In genomic region chr5:82167372-82167771, GRCh38 we compare ENCODE assay signal across 16 cellular contexts.
"Had no signal": no experiment of that assay in that cellular context is flagged by ENCODE, and none has a peak within 500 bp of the region (broad histone marks: within the 10 kb centered on the region; RNA-seq: fewer than 3 reads in every experiment).

No MANE protein-coding gene starts in this region.

- H3K9me3 ChIP-seq: body of pancreas, colonic mucosa, gastroesophageal sphincter, heart right ventricle, neutrophil, thyroid gland had no signal

- H3K36me3 ChIP-seq: colonic mucosa, gastroesophageal sphincter, heart right ventricle, neutrophil, thyroid gland had no signal

- H3K27me3 Mint-ChIP-seq: activated B cell treated with CpG ODN at 0.5 μM for 24 hours; activated CD4-positive, alpha-beta T cell treated with anti-CD3 and anti-CD28 coated beads, Interleukin-2, amount 10 ng/mL, durations not matched to agents 24 days and 14 days; activated naive CD8-positive, alpha-beta T cell treated with anti-CD3 and anti-CD28 coated beads for 36 hours; naive thymus-derived CD4-positive, alpha-beta T cell had no signal

- H3K9me3 Mint-ChIP-seq: activated B cell treated with CpG ODN at 0.5 μM for 24 hours; activated CD4-positive, alpha-beta T cell treated with anti-CD3 and anti-CD28 coated beads, Interleukin-2, amount 10 ng/mL, durations not matched to agents 24 days and 14 days; activated naive CD8-positive, alpha-beta T cell treated with anti-CD3 and anti-CD28 coated beads for 36 hours; naive thymus-derived CD4-positive, alpha-beta T cell; stimulated activated effector memory CD8-positive, alpha-beta T cell treated with anti-CD3 and anti-CD28 coated beads, Interleukin-12 subunit alpha, Interleukin-12 subunit beta, amount 100 ng/mL, for 72 hours had no signal

- H3K4me3 ChIP-seq: body of pancreas, colonic mucosa, gastroesophageal sphincter, heart right ventricle, thyroid gland had no signal

- H3K27me3 ChIP-seq: body of pancreas, colonic mucosa, gastroesophageal sphincter, heart right ventricle, neutrophil, thyroid gland had no signal

- H3K4me3 Mint-ChIP-seq: activated B cell treated with CpG ODN at 0.5 μM for 24 hours; activated CD4-positive, alpha-beta T cell treated with anti-CD3 and anti-CD28 coated beads, Interleukin-2, amount 10 ng/mL, durations not matched to agents 24 days and 14 days; activated naive CD8-positive, alpha-beta T cell treated with anti-CD3 and anti-CD28 coated beads for 36 hours; naive thymus-derived CD4-positive, alpha-beta T cell; stimulated activated effector memory CD8-positive, alpha-beta T cell treated with anti-CD3 and anti-CD28 coated beads, Interleukin-12 subunit alpha, Interleukin-12 subunit beta, amount 100 ng/mL, for 72 hours had no signal

- ATAC-seq: body of pancreas; gastroesophageal sphincter; heart right ventricle; left colon; naive thymus-derived CD4-positive, alpha-beta T cell; stimulated activated effector memory CD8-positive, alpha-beta T cell treated with anti-CD3 and anti-CD28 coated beads, Interleukin-12 subunit alpha, Interleukin-12 subunit beta, amount 100 ng/mL, for 72 hours had no signal

- H3K36me3 Mint-ChIP-seq: activated naive CD8-positive, alpha-beta T cell treated with anti-CD3 and anti-CD28 coated beads for 36 hours; stimulated activated effector memory CD8-positive, alpha-beta T cell treated with anti-CD3 and anti-CD28 coated beads, Interleukin-12 subunit alpha, Interleukin-12 subunit beta, amount 100 ng/mL, for 72 hours had no signal

- H3K27ac Mint-ChIP-seq: activated B cell treated with CpG ODN at 0.5 μM for 24 hours; activated CD4-positive, alpha-beta T cell treated with anti-CD3 and anti-CD28 coated beads, Interleukin-2, amount 10 ng/mL, durations not matched to agents 24 days and 14 days; activated naive CD8-positive, alpha-beta T cell treated with anti-CD3 and anti-CD28 coated beads for 36 hours; naive thymus-derived CD4-positive, alpha-beta T cell; stimulated activated effector memory CD8-positive, alpha-beta T cell treated with anti-CD3 and anti-CD28 coated beads, Interleukin-12 subunit alpha, Interleukin-12 subunit beta, amount 100 ng/mL, for 72 hours had no signal

- H3K27ac ChIP-seq: body of pancreas, colonic mucosa, heart right ventricle, neutrophil, thyroid gland had no signal

- H3K4me1 Mint-ChIP-seq: stimulated activated effector memory CD8-positive, alpha-beta T cell treated with anti-CD3 and anti-CD28 coated beads, Interleukin-12 subunit alpha, Interleukin-12 subunit beta, amount 100 ng/mL, for 72 hours had no signal

- DNase-seq: activated B cell treated with CpG ODN at 0.5 μM for 24 hours; activated CD4-positive, alpha-beta T cell treated with anti-CD3 and anti-CD28 coated beads, Interleukin-2, amount 10 ng/mL, durations not matched to agents 24 days and 14 days; activated CD8-positive, alpha-beta memory T cell treated with anti-CD3 and anti-CD28 coated beads, Interleukin-2, amount 50 U/mL, for 48 hours; activated naive CD8-positive, alpha-beta T cell treated with anti-CD3 and anti-CD28 coated beads for 36 hours; amygdala; body of pancreas; caudate nucleus; colonic mucosa; heart right ventricle; left colon; naive thymus-derived CD4-positive, alpha-beta T cell; stimulated activated CD4-positive, alpha-beta T cell treated with anti-CD3 and anti-CD28 coated beads, Interleukin-12 subunit alpha, Interleukin-12 subunit beta, amount 100 ng/mL, for 4 hours; thyroid gland had no signal
